ENCODE assay signal across 25 cellular contexts in genomic region chr5:168736201-168736940, GRCh38.
A peak's percentile ranks its signal among the peaks of the same experiment; 100 is the strongest.
DNase-seq lines count a peak whose midpoint lies in the region; ATAC-seq and TF ChIP-seq lines count a peak whose summit lies in the region.
"Had no signal": no experiment of that assay in that cellular context is flagged by ENCODE, and none has a peak within 500 bp of the region (broad histone marks: within the 10 kb centered on the region; RNA-seq: fewer than 3 reads in every experiment).

No MANE protein-coding gene starts in this region.

- TF ChIP-seq CTCF in tibial artery (IDR thresholded peaks at IDR 0.05) (no peak), chondrocyte (IDR thresholded peaks at IDR 0.05) (no peak)

- H3K9me3 ChIP-seq in tibial artery = no peaks in the 10 kb centered on the region
- H3K9me3 ChIP-seq: right lobe of liver had no signal

- H3K27ac ChIP-seq in tibial artery = peak overlapping the region; percentile 72 to 91
- H3K27ac ChIP-seq: dorsolateral prefrontal cortex, right lobe of liver had no signal

- H3K27me3 Mint-ChIP-seq in activated CD8-positive, alpha-beta memory T cell treated with anti-CD3 and anti-CD28 coated beads, Interleukin-2, amount 10 ng/mL, durations not matched to agents 7 days and 5 days = peaks cover 5% of the 10 kb centered on the region
- no peaks in the 10 kb centered on the region for H3K27me3 Mint-ChIP-seq in chondrocyte (ENCODE audit: low read depth)

- CTCF ChIA-PET in activated CD8-positive, alpha-beta memory T cell treated with anti-CD3 and anti-CD28 coated beads, Interleukin-2, amount 10 ng/mL, durations not matched to agents 7 days and 5 days (lab: Charles Lee) = interaction anchor here (0.6 kb wide), 1 partner anchor 142 kb away, joined by 4 read pairs; no protein-coding TSS in a partner anchor

- no peak overlapping the region for H3K4me3 ChIP-seq in tibial artery
- H3K4me3 ChIP-seq: dorsolateral prefrontal cortex, right lobe of liver had no signal

- H3K27ac Mint-ChIP-seq in activated CD8-positive, alpha-beta memory T cell treated with anti-CD3 and anti-CD28 coated beads, Interleukin-2, amount 10 ng/mL, durations not matched to agents 7 days and 5 days = no peak overlapping the region
- H3K27ac Mint-ChIP-seq in chondrocyte (ENCODE audit: unreplicated experiment) = no peak overlapping the region
- H3K27ac Mint-ChIP-seq: activated naive CD8-positive, alpha-beta T cell treated with anti-CD3 and anti-CD28 coated beads, Interleukin-2, amount 50 U/mL, for 24 hours; immature natural killer cell; T-helper 1 cell treated with Interleukin-12 subunit alpha and Interleukin-12 subunit beta and Interleukin-4 antibody, amounts not matched to agents 30 μg/mL and 1 μg/mL, for 36 hours had no signal

- DNase-seq in activated CD8-positive, alpha-beta memory T cell treated with anti-CD3 and anti-CD28 coated beads, Interleukin-2, amount 10 ng/mL, durations not matched to agents 7 days and 5 days = peak; percentile 22
- no peak for DNase-seq in activated CD8-positive, alpha-beta memory T cell treated with anti-CD3 and anti-CD28 coated beads, Interleukin-2, amount 50 U/mL, for 4 hours
- DNase-seq in cerebellum (ENCODE audit: low spot score) (peak; percentile 36), left ventricle myocardium superior (peak; percentile 45), tibial artery (no peak), chondrocyte (ENCODE audit: low spot score) (no peak)
- DNase-seq: activated CD4-positive, alpha-beta T cell treated with anti-CD3 and anti-CD28 coated beads, Interleukin-2, amount 50 U/mL, for 1 hour; activated CD4-positive, CD25-positive, alpha-beta regulatory T cell; activated naive CD4-positive, alpha-beta T cell; activated naive CD8-positive, alpha-beta T cell treated with anti-CD3 and anti-CD28 coated beads, Interleukin-2, amount 50 U/mL, for 24 hours; activated T-cell treated with anti-CD3 and anti-CD28 coated beads, Interleukin-2, amount 50 U/mL, for 48 hours; DND-41; immature natural killer cell; NCI-H1092; NCI-H1694 treated with DMSO at 0.1 percent for 48 hours; NCI-H446 treated with DMSO at 0.1 percent for 48 hours; posterior cingulate gyrus; right lobe of liver; stimulated activated CD4-positive, alpha-beta T cell treated with anti-CD3 and anti-CD28 coated beads, Interleukin-4, amount 100 ng/mL, for 24 hours had no signal

- H3K36me3 Mint-ChIP-seq in activated CD8-positive, alpha-beta memory T cell treated with anti-CD3 and anti-CD28 coated beads, Interleukin-2, amount 10 ng/mL, durations not matched to agents 7 days and 5 days = no peaks in the 10 kb centered on the region
- H3K36me3 Mint-ChIP-seq in chondrocyte (ENCODE audit: low read depth) = peaks cover 4% of the 10 kb centered on the region
- H3K36me3 Mint-ChIP-seq: immature natural killer cell had no signal

- intact Hi-C loops in left ventricle myocardium superior (cut with micrococcal nuclease) = no loop called here
- intact Hi-C loops in tibial artery (cut with DNase I; ENCODE audit: low total_unique reads) = no loop called here

- no peak overlapping the region for H3K4me3 Mint-ChIP-seq in activated CD8-positive, alpha-beta memory T cell treated with anti-CD3 and anti-CD28 coated beads, Interleukin-2, amount 10 ng/mL, durations not matched to agents 7 days and 5 days
- no peak overlapping the region for H3K4me3 Mint-ChIP-seq in chondrocyte (ENCODE audit: unreplicated experiment)
- H3K4me3 Mint-ChIP-seq: activated naive CD8-positive, alpha-beta T cell treated with anti-CD3 and anti-CD28 coated beads, Interleukin-2, amount 50 U/mL, for 24 hours; central memory CD8-positive, alpha-beta T cell; immature natural killer cell; T-helper 1 cell treated with Interleukin-12 subunit alpha and Interleukin-12 subunit beta and Interleukin-4 antibody, amounts not matched to agents 30 μg/mL and 1 μg/mL, for 36 hours had no signal

- no peaks in the 10 kb centered on the region for H3K9me3 Mint-ChIP-seq in activated CD8-positive, alpha-beta memory T cell treated with anti-CD3 and anti-CD28 coated beads, Interleukin-2, amount 10 ng/mL, durations not matched to agents 7 days and 5 days (ENCODE audit: low read depth)
- no peaks in the 10 kb centered on the region for H3K9me3 Mint-ChIP-seq in chondrocyte (ENCODE audit: low read depth)
- H3K9me3 Mint-ChIP-seq: activated naive CD8-positive, alpha-beta T cell treated with anti-CD3 and anti-CD28 coated beads, Interleukin-2, amount 50 U/mL, for 24 hours; central memory CD8-positive, alpha-beta T cell; immature natural killer cell; T-helper 1 cell treated with Interleukin-12 subunit alpha and Interleukin-12 subunit beta and Interleukin-4 antibody, amounts not matched to agents 30 μg/mL and 1 μg/mL, for 36 hours had no signal

- H3K27me3 ChIP-seq in tibial artery = no peaks in the 10 kb centered on the region
- H3K27me3 ChIP-seq: right lobe of liver had no signal

- H3K4me1 ChIP-seq in tibial artery = peaks cover 0 to 64% (median 19%) of the 10 kb centered on the region in 4 donors
- H3K4me1 ChIP-seq: right lobe of liver had no signal

- H3K4me1 Mint-ChIP-seq in activated CD8-positive, alpha-beta memory T cell treated with anti-CD3 and anti-CD28 coated beads, Interleukin-2, amount 10 ng/mL, durations not matched to agents 7 days and 5 days = no peaks in the 10 kb centered on the region
- H3K4me1 Mint-ChIP-seq in chondrocyte (ENCODE audit: low read depth) = no peaks in the 10 kb centered on the region
- H3K4me1 Mint-ChIP-seq: central memory CD8-positive, alpha-beta T cell; immature natural killer cell had no signal

- no peaks in the 10 kb centered on the region for H3K36me3 ChIP-seq in tibial artery
- H3K36me3 ChIP-seq: right lobe of liver had no signal

- no peak for ATAC-seq in activated CD8-positive, alpha-beta memory T cell treated with anti-CD3 and anti-CD28 coated beads, Interleukin-2, amount 10 ng/mL, durations not matched to agents 7 days and 5 days
- ATAC-seq in left ventricle myocardium superior (peak; percentile 58), GM18867 (IDR thresholded peaks at IDR 0.05; ENCODE audit: unreplicated experiment) (no peak), HG02970 (IDR thresholded peaks at IDR 0.05; ENCODE audit: low FRiP score, unreplicated experiment) (no peak)
- ATAC-seq: right lobe of liver, SK-N-SH treated with all-trans-retinoic acid at 6 μM for 48 hours had no signal

Comparison
In these comparisons a context has a peak if more than half of its experiments do, and no peak if none do; other contexts are left out.
1. DNase-seq: peak in activated CD8-positive, alpha-beta memory T cell treated with anti-CD3 and anti-CD28 coated beads, Interleukin-2, amount 10 ng/mL, durations not matched to agents 7 days and 5 days (single experiment), cerebellum (single experiment) and left ventricle myocardium superior (single experiment); none in activated CD8-positive, alpha-beta memory T cell treated with anti-CD3 and anti-CD28 coated beads, Interleukin-2, amount 50 U/mL, for 4 hours (single experiment), tibial artery (0 of 2) and chondrocyte (single experiment).